ENCODE assay signal across 28 cellular contexts in the genomic region with DNA sequence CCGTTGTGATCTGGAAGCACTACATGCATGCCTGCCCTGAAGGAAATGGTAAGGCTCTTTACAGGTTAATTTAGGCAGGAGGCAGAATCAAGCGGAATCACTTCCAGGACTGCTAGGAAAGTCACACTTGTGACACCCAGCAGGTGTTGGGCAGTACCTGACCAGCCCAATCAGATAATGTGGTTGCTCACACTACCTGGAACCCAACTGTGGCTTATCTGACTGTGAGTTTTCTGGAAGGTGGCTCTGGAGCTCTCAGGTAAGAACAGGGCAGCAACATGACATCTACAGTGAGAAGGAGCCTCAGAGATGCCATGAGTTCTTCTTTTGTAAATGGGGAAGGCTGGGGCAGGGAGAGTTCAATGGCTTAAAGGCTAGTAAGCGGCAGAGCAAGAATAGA.
"Had no signal": no experiment of that assay in that cellular context is flagged by ENCODE, and none has a peak within 500 bp of the region (broad histone marks: within the 10 kb centered on the region; RNA-seq: fewer than 3 reads in every experiment).

No MANE protein-coding gene starts in this region.

- H3K4me1 ChIP-seq: stomach, suprapubic skin, testis, thyroid gland, tibial nerve, transverse colon, upper lobe of left lung, upper lobe of right lung, uterus, vagina had no signal

- H3K27ac Mint-ChIP-seq: stimulated activated effector memory CD8-positive, alpha-beta T cell treated with anti-CD3 and anti-CD28 coated beads, Interleukin-12 subunit alpha, Interleukin-12 subunit beta, amount 100 ng/mL, for 72 hours; stimulated activated memory B cell treated with anti-CD40 and anti-IgM and Interleukin-4, amounts not matched to agents 10 μg/mL and 1 μg/mL and 100 μg/mL, for 72 hours; stimulated activated naive B cell treated with anti-CD40 and anti-IgM and Interleukin-4, amounts not matched to agents 10 μg/mL and 1 μg/mL and 100 μg/mL, for 72 hours; stimulated activated naive CD8-positive, alpha-beta T cell treated with anti-CD3 and anti-CD28 coated beads, Interleukin-15, Interleukin-2, amounts not matched to agents 100 ng/mL and 50 ng/mL, for 24 hours; type B pancreatic cell had no signal

- H3K4me3 Mint-ChIP-seq: stimulated activated effector memory CD8-positive, alpha-beta T cell treated with anti-CD3 and anti-CD28 coated beads, Interleukin-12 subunit alpha, Interleukin-12 subunit beta, amount 100 ng/mL, for 72 hours; stimulated activated memory B cell treated with anti-CD40 and anti-IgM and Interleukin-4, amounts not matched to agents 10 μg/mL and 1 μg/mL and 100 μg/mL, for 72 hours; stimulated activated naive B cell treated with anti-CD40 and anti-IgM and Interleukin-4, amounts not matched to agents 10 μg/mL and 1 μg/mL and 100 μg/mL, for 72 hours; stimulated activated naive CD8-positive, alpha-beta T cell treated with anti-CD3 and anti-CD28 coated beads, Interleukin-15, amount 100 ng/mL, for 72 hours; stimulated activated naive CD8-positive, alpha-beta T cell treated with anti-CD3 and anti-CD28 coated beads, Interleukin-15, Interleukin-2, amounts not matched to agents 100 ng/mL and 50 ng/mL, for 24 hours; type B pancreatic cell had no signal

- H3K27me3 Mint-ChIP-seq: stimulated activated memory B cell treated with anti-CD40 and anti-IgM and Interleukin-4, amounts not matched to agents 10 μg/mL and 1 μg/mL and 100 μg/mL, for 72 hours; stimulated activated naive B cell treated with anti-CD40 and anti-IgM and Interleukin-4, amounts not matched to agents 10 μg/mL and 1 μg/mL and 100 μg/mL, for 72 hours; stimulated activated naive CD8-positive, alpha-beta T cell treated with anti-CD3 and anti-CD28 coated beads, Interleukin-15, amount 100 ng/mL, for 72 hours; stimulated activated naive CD8-positive, alpha-beta T cell treated with anti-CD3 and anti-CD28 coated beads, Interleukin-15, Interleukin-2, amounts not matched to agents 100 ng/mL and 50 ng/mL, for 24 hours; type B pancreatic cell had no signal

- H3K4me1 Mint-ChIP-seq: stimulated activated effector memory CD8-positive, alpha-beta T cell treated with anti-CD3 and anti-CD28 coated beads, Interleukin-12 subunit alpha, Interleukin-12 subunit beta, amount 100 ng/mL, for 72 hours; stimulated activated naive CD8-positive, alpha-beta T cell treated with anti-CD3 and anti-CD28 coated beads, Interleukin-15, amount 100 ng/mL, for 72 hours had no signal

- H3K9me3 ChIP-seq: stomach, suprapubic skin, testis, thoracic aorta, thyroid gland, tibial artery, tibial nerve, transverse colon, upper lobe of left lung, upper lobe of right lung, uterus, vagina had no signal

- H3K4me3 ChIP-seq: stomach, suprapubic skin, testis, thoracic aorta, thyroid gland, tibial artery, tibial nerve, transverse colon, upper lobe of left lung, upper lobe of right lung, uterus, vagina had no signal

- H3K27ac ChIP-seq: stomach, suprapubic skin, testis, thoracic aorta, thyroid gland, tibial artery, tibial nerve, transverse colon, upper lobe of left lung, upper lobe of right lung, uterus, vagina had no signal

- DNase-seq: stimulated activated CD4-positive, alpha-beta T cell treated with anti-CD3 and anti-CD28 coated beads, Interleukin-2, amount 100 ng/mL, for 48 hours; stimulated activated CD4-positive, alpha-beta T cell treated with anti-CD3 and anti-CD28 coated beads, Interleukin-4, amount 100 ng/mL, for 1 hour; stimulated activated CD4-positive, alpha-beta T cell treated with anti-CD3 and anti-CD28 coated beads, Interleukin-4, amount 100 ng/mL, for 24 hours; stimulated activated CD4-positive, alpha-beta T cell treated with anti-CD3 and anti-CD28 coated beads, Interleukin-4, amount 100 ng/mL, for 4 hours; stimulated activated CD8-positive, alpha-beta memory T cell treated with anti-CD3 and anti-CD28 coated beads, Interleukin-4, amount 100 ng/mL, for 48 hours; stimulated activated naive B cell treated with anti-CD40 and anti-IgM and Interleukin-4, amounts not matched to agents 10 μg/mL and 1 μg/mL and 100 μg/mL, for 72 hours; stimulated activated naive CD4-positive, alpha-beta T cell; stimulated activated naive CD4-positive, alpha-beta T cell treated with Interleukin-2 at 50 U/mL for 16 hours; stimulated activated naive CD8-positive, alpha-beta T cell treated with anti-CD3 and anti-CD28 coated beads, Interleukin-15, amount 100 ng/mL, for 72 hours; stimulated activated naive CD8-positive, alpha-beta T cell treated with anti-CD3 and anti-CD28 coated beads, Interleukin-15, Interleukin-2, amounts not matched to agents 100 U/mL and 50 U/mL, for 24 hours; stomach; substantia nigra; testis; thyroid gland; tibial artery; transverse colon; trophoblast cell; upper lobe of right lung; uterus had no signal

- H3K9me3 Mint-ChIP-seq: stimulated activated effector memory CD8-positive, alpha-beta T cell treated with anti-CD3 and anti-CD28 coated beads, Interleukin-12 subunit alpha, Interleukin-12 subunit beta, amount 100 ng/mL, for 72 hours; stimulated activated memory B cell treated with anti-CD40 and anti-IgM and Interleukin-4, amounts not matched to agents 10 μg/mL and 1 μg/mL and 100 μg/mL, for 72 hours; stimulated activated naive B cell treated with anti-CD40 and anti-IgM and Interleukin-4, amounts not matched to agents 10 μg/mL and 1 μg/mL and 100 μg/mL, for 72 hours; stimulated activated naive CD8-positive, alpha-beta T cell treated with anti-CD3 and anti-CD28 coated beads, Interleukin-15, amount 100 ng/mL, for 72 hours; stimulated activated naive CD8-positive, alpha-beta T cell treated with anti-CD3 and anti-CD28 coated beads, Interleukin-15, Interleukin-2, amounts not matched to agents 100 ng/mL and 50 ng/mL, for 24 hours; type B pancreatic cell had no signal

- H3K36me3 ChIP-seq: suprapubic skin, thoracic aorta, thyroid gland, tibial artery, transverse colon, upper lobe of left lung, upper lobe of right lung, uterus, vagina had no signal

- H3K36me3 Mint-ChIP-seq: stimulated activated effector memory CD8-positive, alpha-beta T cell treated with anti-CD3 and anti-CD28 coated beads, Interleukin-12 subunit alpha, Interleukin-12 subunit beta, amount 100 ng/mL, for 72 hours; type B pancreatic cell had no signal

- H3K27me3 ChIP-seq: stomach, suprapubic skin, testis, thyroid gland, tibial artery, tibial nerve, transverse colon, upper lobe of left lung, upper lobe of right lung, uterus, vagina had no signal
